In genomic region chr7:37234928-37235327, GRCh38 we compare ENCODE assay signal across 8 cellular contexts.
DNase-seq lines count a peak whose midpoint lies in the region; ATAC-seq and TF ChIP-seq lines count a peak whose summit lies in the region.

No MANE protein-coding gene starts in this region.

- H3K36me3 ChIP-seq in KMS-11 (ENCODE audit: insufficient read depth), result no peaks in the 10 kb centered on the region
- H3K36me3 ChIP-seq in right lobe of liver, result peaks cover 0 to 2% (median 0%) of the 10 kb centered on the region in 4 donors

- ATAC-seq in right lobe of liver, result peak; percentile 42 to 62 (median 46)
- no peak for ATAC-seq in GM19395 (IDR thresholded peaks at IDR 0.05; ENCODE audit: unreplicated experiment)
- ATAC-seq in HG03108 (IDR thresholded peaks at IDR 0.05; ENCODE audit: unreplicated experiment), result no peak
- ATAC-seq in GM21515 (IDR thresholded peaks at IDR 0.05; ENCODE audit: unreplicated experiment), result no peak

- no peak overlapping the region for H3K4me2 ChIP-seq in KMS-11

- DNase-seq in DMS 273 (lab: John Stamatoyannopoulos, UW; ENCODE audit: unreplicated experiment), result peak; percentile 59
- peak; percentile 55 for DNase-seq in astrocyte of the hippocampus (ENCODE audit: low read depth, low spot score)
- no peak for DNase-seq in right lobe of liver
- no peak for DNase-seq in NCI-H2029 (lab: John Stamatoyannopoulos, UW)

- H3K27me3 ChIP-seq in KMS-11 (ENCODE audit: insufficient read depth, low read depth), result no peaks in the 10 kb centered on the region
- no peaks in the 10 kb centered on the region for H3K27me3 ChIP-seq in right lobe of liver

- H2AFZ ChIP-seq in KMS-11 (ENCODE audit: low read depth), result no peak overlapping the region

- 30% methylated on average over 1 of the region's 1 CpG for WGBS in right lobe of liver (ENCODE audit: insufficient coverage, low coverage, low lambda C conversion rate, missing lambda C conversion rate)

- H3K27ac ChIP-seq in KMS-11 (no peak overlapping the region), right lobe of liver (no peak overlapping the region)

- no peak for TF ChIP-seq POLR2A in right lobe of liver (IDR thresholded peaks at IDR 0.05)

- H4K20me1 ChIP-seq in KMS-11 (ENCODE audit: insufficient read depth), result no peaks in the 10 kb centered on the region

- H3K4me3 ChIP-seq in KMS-11 (IDR thresholded peaks at IDR 0.05; ENCODE audit: insufficient read depth, low read depth, low read length) (no peak overlapping the region), right lobe of liver (no peak overlapping the region)

- no peak overlapping the region for H3K9ac ChIP-seq in KMS-11

- H3K79me2 ChIP-seq in KMS-11 (ENCODE audit: insufficient read depth, low read depth), result no peaks in the 10 kb centered on the region

- intact Hi-C loops in right lobe of liver (cut with DNase I), result no loop called here

- H3K9me3 ChIP-seq in right lobe of liver, result no peaks in the 10 kb centered on the region

- H3K4me1 ChIP-seq in KMS-11 (ENCODE audit: low read depth, poor library complexity, severe bottlenecking) (no peaks in the 10 kb centered on the region), right lobe of liver (no peaks in the 10 kb centered on the region)

- peak; percentile 49 for TF ChIP-seq CTCF in KMS-11 (conservative IDR thresholded peaks at IDR 0.05; ENCODE audit: low read depth, low read length)
- TF ChIP-seq CTCF in right lobe of liver (IDR thresholded peaks at IDR 0.05), result peak; percentile 49 to 60 (median 55)

Comparison
In these comparisons a context has a peak if more than half of its experiments do, and no peak if none do; other contexts are left out.
1. DNase-seq: peak in DMS 273 (single experiment) and astrocyte of the hippocampus (single experiment); none in right lobe of liver (0 of 3) and NCI-H2029 (single experiment).
2. ATAC-seq: peak in right lobe of liver (4 of 4); none in GM19395 (single experiment), HG03108 (single experiment) and GM21515 (single experiment).